ENCODE assay signal across 18 cellular contexts in the genomic region with DNA sequence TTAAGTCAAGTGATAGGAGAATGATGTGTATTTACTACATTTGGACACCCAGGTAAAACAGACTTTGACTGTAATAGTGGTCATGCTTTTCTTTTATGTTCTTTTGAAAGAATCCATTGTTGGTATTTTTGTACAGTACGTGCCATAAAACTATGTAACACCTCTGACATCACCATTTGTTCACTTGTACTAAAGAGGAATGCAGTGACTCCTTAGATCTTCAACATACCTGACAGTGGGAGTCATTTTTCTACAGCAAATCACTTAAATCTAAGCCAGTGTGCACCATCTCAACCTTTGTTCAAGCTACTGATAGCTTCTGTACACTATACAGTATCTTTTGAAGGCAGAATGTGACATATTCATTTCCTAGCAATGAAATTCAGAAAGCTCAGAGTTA. TPM values are rescaled to one million over a fixed set of nuclear protein-coding genes. Genes with fewer than 3 reads are reported as not detected.
DNase-seq lines count a peak whose midpoint lies in the region; FAIRE-seq and TF ChIP-seq lines count a peak whose summit lies in the region.
"Had no signal": no experiment of that assay in that cellular context is flagged by ENCODE, and none has a peak within 500 bp of the region (broad histone marks: within the 10 kb centered on the region; RNA-seq: fewer than 3 reads in every experiment).

No MANE protein-coding gene starts in this region.

- H3K36me3 ChIP-seq in mammary epithelial cell (ENCODE audit: insufficient read depth, low read length) = no peaks in the 10 kb centered on the region
- H3K36me3 ChIP-seq: BLaER1, SJSA1 had no signal

- TF ChIP-seq CTCF in mammary epithelial cell (conservative IDR thresholded peaks at IDR 0.05 in 1 of 2, IDR thresholded peaks at IDR 0.05 in 1 of 2; ENCODE audit: extremely low read depth in 1 of 2, insufficient read depth in 1 of 2, low read depth in 1 of 2, low read length in 2 of 2) = no peak

- in situ Hi-C loops in mammary epithelial cell (cut with MboI; ENCODE audit: low sequenced_read_pairs in 2 of 2) = no loop called here

- WGBS in mammary epithelial cell (ENCODE audit: low coverage, missing lambda C conversion rate) = 0% methylated on average over 1 of the region's 1 CpG

- H3K4me1 ChIP-seq in mammary epithelial cell (ENCODE audit: insufficient read depth, low read length) = peaks cover 36% of the 10 kb centered on the region
- H3K4me1 ChIP-seq: SJSA1 had no signal

- peak overlapping the region; percentile 96 for H3K27ac ChIP-seq in mammary epithelial cell (ENCODE audit: insufficient read depth, low read depth, low read length)
- H3K27ac ChIP-seq: BLaER1, KMS-11, SJSA1 had no signal

- no peaks in the 10 kb centered on the region for H3K9me3 ChIP-seq in mammary epithelial cell (replicated peaks; ENCODE audit: insufficient read depth, low read length)
- H3K9me3 ChIP-seq: BLaER1, SJSA1 had no signal

- H3K9ac ChIP-seq in mammary epithelial cell (ENCODE audit: insufficient read depth, low read length) = peak overlapping the region; percentile 60
- H3K9ac ChIP-seq: BLaER1, KMS-11 had no signal

- H3K27me3 ChIP-seq in mammary epithelial cell (ENCODE audit: insufficient read depth, low read length) = no peaks in the 10 kb centered on the region

- FAIRE-seq in RCC 7860 (lab: Jason Lieb, UNC) (no peak), urothelium cell line (lab: Jason Lieb, UNC) (no peak)
- FAIRE-seq: H54, HepG2 had no signal

- H2AFZ ChIP-seq in mammary epithelial cell (ENCODE audit: low read depth, low read length) = no peak overlapping the region

- H3K4me3 ChIP-seq in mammary epithelial cell (replicated peaks in 1 of 3; ENCODE audit: insufficient read depth in 1 of 3, low read depth in 2 of 3, low read length in 3 of 3) = no peak overlapping the region
- H3K4me3 ChIP-seq: BLaER1, SJSA1 had no signal

- H3K79me2 ChIP-seq in mammary epithelial cell (ENCODE audit: insufficient read depth, low read length) = no peaks in the 10 kb centered on the region

- dilution Hi-C loops in mammary epithelial cell (cut with HindIII; ENCODE audit: low sequenced_read_pairs) = no loop called here

- intact Hi-C loops in mammary epithelial cell (cut with micrococcal nuclease) = no loop called here

- DNase-seq in RCC 7860 (ENCODE audit: low spot score) (peak; percentile 74), mammary epithelial cell (peak; percentile 95), kidney tubule cell (ENCODE audit: low spot score) (peak; percentile 82), urothelium cell line (ENCODE audit: low spot score) (peak; percentile 61), NCI-H82 (lab: John Stamatoyannopoulos, UW) (no peak), globus pallidus (ENCODE audit: low spot score) (no peak), ureter (ENCODE audit: low spot score) (no peak)
- DNase-seq: CD8-positive, alpha-beta memory T cell; DMS 273 treated with DMSO at 0.1 percent for 48 hours; MM.1S; NCI-H1105 treated with DMSO at 0.1 percent for 48 hours; NCI-H187; NCI-H446 had no signal

- no TSS peak for BruUV-seq in mammary epithelial cell (replicated peaks; lab: Mats Ljungman, UMichigan)

- no peaks in the 10 kb centered on the region for H4K20me1 ChIP-seq in mammary epithelial cell (ENCODE audit: insufficient read depth, low read length)
- H4K20me1 ChIP-seq: BLaER1 had no signal

- peak overlapping the region; percentile 54 for H3K4me2 ChIP-seq in mammary epithelial cell (ENCODE audit: insufficient read depth, low read depth, low read length)
- H3K4me2 ChIP-seq: BLaER1, KMS-11 had no signal

- CTCF ChIA-PET in mammary epithelial cell (lab: Charles Lee; ENCODE audit: low non-redundant PET) = no interaction called here

RNA-seq across cellular contexts. Expression of a gene that starts 6.3 kb away (rescaled TPM):
- total RNA-seq in mammary epithelial cell (10 to 100 TPM in 1 of 2 donors, 1 to 10 TPM in 1; 6.5 to 25.1 TPM), ureter (0.13 TPM)
- 7.4 TPM for polyA plus RNA-seq in mammary epithelial cell
- 11.5 TPM for polyA minus RNA-seq in mammary epithelial cell
- total RNA-seq: CD8-positive, alpha-beta memory T cell; HepG2; SJSA1 had no signal
- polyA plus RNA-seq: CD8-positive, alpha-beta memory T cell; HepG2 had no signal

Comparison
In these comparisons a context has a peak if more than half of its experiments do, and no peak if none do; other contexts are left out.
1. DNase-seq: peak in RCC 7860 (single experiment), mammary epithelial cell (single experiment), kidney tubule cell (single experiment) and urothelium cell line (single experiment); none in NCI-H82 (single experiment), globus pallidus (single experiment) and ureter (single experiment).